In genomic region chr6:1625352-1625773, GRCh38 we compare ENCODE assay signal across 8 cellular contexts. TPM values are rescaled to one million over a fixed set of nuclear protein-coding genes. Genes with fewer than 3 reads are reported as not detected.
DNase-seq lines count a peak whose midpoint lies in the region; ATAC-seq, FAIRE-seq and TF ChIP-seq lines count a peak whose summit lies in the region.

No MANE protein-coding gene starts in this region.

- no peak overlapping the region for H3K27ac ChIP-seq in HUES48 (ENCODE audit: low read depth, low read length)
- no peak overlapping the region for H3K27ac ChIP-seq in body of pancreas
- peak overlapping the region; percentile 33 to 81 for H3K27ac ChIP-seq in kidney (ENCODE audit: low read depth in 2 of 2, low read length in 2 of 2)
- no peak overlapping the region for H3K27ac ChIP-seq in stomach

- H3K4me3 ChIP-seq in HUES48 (ENCODE audit: low read depth, low read length) (peak overlapping the region; percentile 45; the same call in 1 of the 2 replicates), body of pancreas (no peak overlapping the region), kidney (ENCODE audit: low read length in 2 of 2) (peak overlapping the region; percentile 73 to 74), stomach (peak overlapping the region; percentile 39 to 50 (median 44))

- H3K9ac ChIP-seq in HUES48 (ENCODE audit: low read depth, low read length) (no peak overlapping the region), kidney (ENCODE audit: low read length in 2 of 2) (peak overlapping the region; percentile 61 to 78)

- TF ChIP-seq POLR2A in body of pancreas (IDR thresholded peaks at IDR 0.05) = no peak
- TF ChIP-seq POLR2A in stomach (IDR thresholded peaks at IDR 0.05) = no peak

- intact Hi-C loops in body of pancreas (cut with DNase I) (no loop called here), kidney (cut with DNase I) (no loop called here), stomach (cut with DNase I; ENCODE audit: low total_unique reads) (no loop called here)

- H3K27me3 ChIP-seq in HUES48 (ENCODE audit: control insufficient read depth, insufficient read depth, low read length) (peaks cover 99% of the 10 kb centered on the region), body of pancreas (no peaks in the 10 kb centered on the region), stomach (peaks cover 6 to 96% (median 29%) of the 10 kb centered on the region in 3 donors)

- ATAC-seq in body of pancreas = peak; percentile 12
- no peak for ATAC-seq in GM19324 (IDR thresholded peaks at IDR 0.05; ENCODE audit: low FRiP score, unreplicated experiment)
- ATAC-seq in GM18873 (IDR thresholded peaks at IDR 0.05; ENCODE audit: low FRiP score, unreplicated experiment) = no peak
- ATAC-seq in GM21381 (IDR thresholded peaks at IDR 0.05; ENCODE audit: unreplicated experiment) = no peak

- no peak for FAIRE-seq in kidney (lab: Jason Lieb, UNC)

- H3K36me3 ChIP-seq in HUES48 (ENCODE audit: control insufficient read depth, insufficient read depth, low read length) = no peaks in the 10 kb centered on the region
- no peaks in the 10 kb centered on the region for H3K36me3 ChIP-seq in body of pancreas (replicated peaks in 1 of 2; ENCODE audit: insufficient read depth in 1 of 2, low read depth in 2 of 2)
- H3K36me3 ChIP-seq in kidney (ENCODE audit: control insufficient read depth in 1 of 2, insufficient read depth in 2 of 2, low read length in 2 of 2) = no peaks in the 10 kb centered on the region
- H3K36me3 ChIP-seq in stomach = peaks cover 0 to 40% (median 35%) of the 10 kb centered on the region in 4 donors

- H3K4me1 ChIP-seq in HUES48 (ENCODE audit: control insufficient read depth, insufficient read depth, low read length) (peaks cover 11% of the 10 kb centered on the region), body of pancreas (no peaks in the 10 kb centered on the region), kidney (ENCODE audit: control insufficient read depth in 1 of 2, insufficient read depth in 1 of 2, low read depth in 1 of 2, low read length in 2 of 2) (peaks cover 0 to 3% of the 10 kb centered on the region in 2 donors), stomach (peaks cover 0 to 23% (median 18%) of the 10 kb centered on the region in 4 donors)

- WGBS in body of pancreas, 2 donors = 46 to 68% methylated on average over 11 of the region's 11 CpGs
- WGBS in stomach, 5 donors = 30 to 62% (median 48%) methylated on average over 11 of the region's 11 CpGs

- TF ChIP-seq CTCF in body of pancreas (IDR thresholded peaks at IDR 0.05) = no peak
- TF ChIP-seq CTCF in kidney (IDR thresholded peaks at IDR 0.05; ENCODE audit: borderline replicate concordance, extremely low read depth, insufficient read depth) = no peak
- no peak for TF ChIP-seq CTCF in stomach (IDR thresholded peaks at IDR 0.05)

- DNase-seq in body of pancreas = no peak
- peak; percentile 45 for DNase-seq in kidney
- no peak for DNase-seq in stomach
- no peak for DNase-seq in cerebellar cortex (ENCODE audit: low spot score)

- no peak for TF ChIP-seq EP300 in stomach (IDR thresholded peaks at IDR 0.05)

- H3K9me3 ChIP-seq in HUES48 (ENCODE audit: control insufficient read depth, insufficient read depth, low read length) (no peaks in the 10 kb centered on the region), body of pancreas (no peaks in the 10 kb centered on the region), kidney (ENCODE audit: control insufficient read depth in 1 of 2, low read length in 2 of 2) (no peaks in the 10 kb centered on the region), stomach (no peaks in the 10 kb centered on the region)

RNA-seq across cellular contexts. Expression of gene FOXC1, which starts 15.6 kb away (rescaled TPM):
- total RNA-seq in body of pancreas (1 to 10 TPM; 2.0 to 3.6 TPM), kidney (58.5 TPM), stomach (1 to 10 TPM; 2.0 to 8.3 (median 4.7) TPM)
- polyA plus RNA-seq in kidney (ENCODE audit: insufficient read depth, low read depth, low replicate concordance) (18.0 TPM), stomach (1 to 10 TPM in 1 of 3 donors, under 1 TPM in 2; 0.25 to 1.7 (median 0.31) TPM)

Comparison
In these comparisons a context has a peak if more than half of its experiments do, and no peak if none do; other contexts are left out.
1. H3K27ac ChIP-seq: peak in kidney (2 of 2); none in HUES48 (single experiment), body of pancreas (0 of 4) and stomach (0 of 5).
2. H3K4me3 ChIP-seq: peak in HUES48 (single experiment), kidney (2 of 2) and stomach (4 of 4); none in body of pancreas (0 of 2).